ENCODE assay signal across 13 cellular contexts in the genomic region with DNA sequence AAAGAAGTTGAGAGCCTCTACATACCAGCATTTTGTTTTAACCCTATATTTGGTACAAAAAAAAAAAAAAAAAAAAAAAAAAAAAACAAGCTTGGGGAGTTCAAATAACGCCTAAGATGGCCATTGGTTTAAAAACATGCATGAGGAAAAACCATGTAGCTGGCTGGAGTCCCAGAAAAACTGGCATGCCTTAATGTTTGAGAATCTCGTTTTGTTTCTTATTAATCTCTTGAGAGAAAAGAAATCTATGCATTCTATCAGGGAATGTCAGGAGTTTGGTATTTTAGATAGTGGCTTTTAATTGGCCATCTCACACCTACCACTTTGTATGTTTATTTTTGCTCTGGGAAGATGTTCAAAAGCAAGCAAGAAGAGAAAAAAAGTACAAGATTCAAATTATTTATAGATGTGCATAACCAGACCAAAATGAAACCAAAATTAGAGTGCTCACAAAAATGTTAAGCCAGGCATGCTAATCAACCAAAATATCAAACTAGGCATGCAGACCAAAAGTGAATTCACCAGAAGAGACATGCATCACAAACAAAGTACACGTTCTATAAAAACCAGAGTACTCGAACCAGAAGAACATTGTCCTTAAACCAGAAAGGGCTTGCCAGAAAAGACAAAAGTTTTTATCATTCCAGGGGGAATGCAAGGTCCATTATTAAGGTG.
DNase-seq lines count a peak whose midpoint lies in the region; ATAC-seq and TF ChIP-seq lines count a peak whose summit lies in the region.
"Had no signal": no experiment of that assay in that cellular context is flagged by ENCODE, and none has a peak within 500 bp of the region (broad histone marks: within the 10 kb centered on the region; RNA-seq: fewer than 3 reads in every experiment).

No MANE protein-coding gene starts in this region.

- DNase-seq in AG08396 (ENCODE audit: low spot score) (peak; percentile 23), HFF-Myc (ENCODE audit: extremely low read depth, low read depth) (peak; percentile 33), astrocyte of the spinal cord (ENCODE audit: low read depth, low spot score) (peak; percentile 85), myocyte (ENCODE audit: low read depth) (peak; percentile 83), G401 (ENCODE audit: low spot score) (no peak), neural progenitor cell (ENCODE audit: low spot score) (no peak)
- no peak for DNase-seq in stimulated activated naive B cell treated with anti-CD40 and anti-IgM and Interleukin-4, amounts not matched to agents 10 μg/mL and 1 μg/mL and 100 μg/mL, for 72 hours
- DNase-seq: activated effector memory CD4-positive, alpha-beta T cell treated with anti-CD3 and anti-CD28 coated beads, Interleukin-2, amount 50 U/mL, for 16 hours; NCI-H1694 treated with DMSO at 0.1 percent for 48 hours; SW 1271 had no signal

- no peak overlapping the region for H3K27ac Mint-ChIP-seq in stimulated activated naive B cell treated with anti-CD40 and anti-IgM and Interleukin-4, amounts not matched to agents 10 μg/mL and 1 μg/mL and 100 μg/mL, for 72 hours
- no peak overlapping the region for H3K27ac Mint-ChIP-seq in neural progenitor cell

- H2AFZ ChIP-seq in neural progenitor cell (replicated peaks), result no peak overlapping the region

- no peaks in the 10 kb centered on the region for H3K36me3 ChIP-seq in neural progenitor cell
- H3K36me3 ChIP-seq: heart left ventricle, neutrophil had no signal

- H3K27me3 ChIP-seq in neural progenitor cell, result no peaks in the 10 kb centered on the region
- H3K27me3 ChIP-seq: heart left ventricle, neutrophil had no signal

- no peaks in the 10 kb centered on the region for H3K79me2 ChIP-seq in neural progenitor cell (ENCODE audit: low read depth)

- H3K4me1 Mint-ChIP-seq in stimulated activated naive B cell treated with anti-CD40 and anti-IgM and Interleukin-4, amounts not matched to agents 10 μg/mL and 1 μg/mL and 100 μg/mL, for 72 hours, result peaks cover 5 to 6% of the 10 kb centered on the region in 2 donors
- no peaks in the 10 kb centered on the region for H3K4me1 Mint-ChIP-seq in neural progenitor cell

- in situ Hi-C loops in astrocyte of the spinal cord (cut with HindIII; ENCODE audit: low sequenced_read_pairs), result no loop called here
- in situ Hi-C loops in G401 (cut with HindIII; ENCODE audit: low sequenced_read_pairs), result no loop called here

- H3K27me3 Mint-ChIP-seq in stimulated activated naive B cell treated with anti-CD40 and anti-IgM and Interleukin-4, amounts not matched to agents 10 μg/mL and 1 μg/mL and 100 μg/mL, for 72 hours, result peaks cover 0 to 6% of the 10 kb centered on the region in 2 donors
- no peaks in the 10 kb centered on the region for H3K27me3 Mint-ChIP-seq in neural progenitor cell (ENCODE audit: insufficient read depth, low read depth)

- TF ChIP-seq CTCF in HFF-Myc (IDR thresholded peaks at IDR 0.05; ENCODE audit: low read depth, low read length, missing control alignments), result no peak
- no peak for TF ChIP-seq CTCF in astrocyte of the spinal cord (IDR thresholded peaks at IDR 0.05; ENCODE audit: low read depth, low read length)
- TF ChIP-seq CTCF in neural progenitor cell (IDR thresholded peaks at IDR 0.05), result no peak

- H3K27ac ChIP-seq in neural progenitor cell, result no peak overlapping the region
- H3K27ac ChIP-seq: neutrophil had no signal

- H3K36me3 Mint-ChIP-seq in stimulated activated naive B cell treated with anti-CD40 and anti-IgM and Interleukin-4, amounts not matched to agents 10 μg/mL and 1 μg/mL and 100 μg/mL, for 72 hours, result no peaks in the 10 kb centered on the region
- no peaks in the 10 kb centered on the region for H3K36me3 Mint-ChIP-seq in neural progenitor cell

- H3F3A ChIP-seq in neural progenitor cell (ENCODE audit: low read depth), result no peaks in the 10 kb centered on the region

- no peaks in the 10 kb centered on the region for H4K20me1 ChIP-seq in neural progenitor cell (ENCODE audit: low read depth)

- no peaks in the 10 kb centered on the region for H3K4me1 ChIP-seq in neural progenitor cell

- H3K4me3 ChIP-seq in HFF-Myc (replicated peaks; ENCODE audit: low read depth, low read length) (no peak overlapping the region), astrocyte of the spinal cord (ENCODE audit: low read depth, low read length) (no peak overlapping the region), neural progenitor cell (no peak overlapping the region)

- no peak overlapping the region for H3K4me3 Mint-ChIP-seq in stimulated activated naive B cell treated with anti-CD40 and anti-IgM and Interleukin-4, amounts not matched to agents 10 μg/mL and 1 μg/mL and 100 μg/mL, for 72 hours
- no peak overlapping the region for H3K4me3 Mint-ChIP-seq in neural progenitor cell

- no peak overlapping the region for H3K4me2 ChIP-seq in neural progenitor cell

- peaks cover 16 to 24% of the 10 kb centered on the region in 2 donors for H3K9me3 Mint-ChIP-seq in stimulated activated naive B cell treated with anti-CD40 and anti-IgM and Interleukin-4, amounts not matched to agents 10 μg/mL and 1 μg/mL and 100 μg/mL, for 72 hours
- H3K9me3 Mint-ChIP-seq in neural progenitor cell, result peaks cover 8% of the 10 kb centered on the region

- ATAC-seq in stimulated activated naive B cell treated with anti-CD40 and anti-IgM and Interleukin-4, amounts not matched to agents 10 μg/mL and 1 μg/mL and 100 μg/mL, for 72 hours (replicated peaks), result no peak
- ATAC-seq in HG03442 (IDR thresholded peaks at IDR 0.05; ENCODE audit: unreplicated experiment), result no peak
- ATAC-seq: heart left ventricle had no signal

- H3K9ac ChIP-seq in neural progenitor cell, result no peak overlapping the region

- no peaks in the 10 kb centered on the region for H3K9me3 ChIP-seq in neural progenitor cell (ENCODE audit: low read depth)
- H3K9me3 ChIP-seq: neutrophil had no signal

Comparison
In these comparisons a context has a peak if more than half of its experiments do, and no peak if none do; other contexts are left out.
1. DNase-seq: peak in AG08396 (single experiment), HFF-Myc (single experiment), astrocyte of the spinal cord (single experiment) and myocyte (single experiment); none in G401 (single experiment), stimulated activated naive B cell treated with anti-CD40 and anti-IgM and Interleukin-4, amounts not matched to agents 10 μg/mL and 1 μg/mL and 100 μg/mL, for 72 hours (single experiment) and neural progenitor cell (single experiment).